ENCODE assay signal across 6 cellular contexts in genomic region chr22:33605201-33605600, GRCh38.
"Had no signal": no experiment of that assay in that cellular context is flagged by ENCODE, and none has a peak within 500 bp of the region (broad histone marks: within the 10 kb centered on the region; RNA-seq: fewer than 3 reads in every experiment).

No MANE protein-coding gene starts in this region.

- H3K27me3 ChIP-seq: ascending aorta had no signal

- ATAC-seq: stimulated activated naive CD8-positive, alpha-beta T cell treated with anti-CD3 and anti-CD28 coated beads, Interleukin-15, Interleukin-2, amounts not matched to agents 100 U/mL and 50 U/mL, for 24 hours had no signal

- DNase-seq: activated CD4-positive, alpha-beta memory T cell treated with anti-CD3 and anti-CD28 coated beads for 36 hours; activated naive CD4-positive, alpha-beta T cell; effector CD4-positive, alpha-beta T cell; stimulated activated CD4-positive, alpha-beta T cell treated with anti-CD3 and anti-CD28 coated beads, Interleukin-2, amount 100 ng/mL, for 48 hours; stimulated activated naive CD8-positive, alpha-beta T cell treated with anti-CD3 and anti-CD28 coated beads, Interleukin-15, Interleukin-2, amounts not matched to agents 100 U/mL and 50 U/mL, for 24 hours had no signal

- H3K27ac ChIP-seq: ascending aorta had no signal

- H3K9me3 ChIP-seq: ascending aorta had no signal

- H3K4me3 ChIP-seq: ascending aorta had no signal

- H3K4me1 ChIP-seq: ascending aorta had no signal
